In the genomic region with DNA sequence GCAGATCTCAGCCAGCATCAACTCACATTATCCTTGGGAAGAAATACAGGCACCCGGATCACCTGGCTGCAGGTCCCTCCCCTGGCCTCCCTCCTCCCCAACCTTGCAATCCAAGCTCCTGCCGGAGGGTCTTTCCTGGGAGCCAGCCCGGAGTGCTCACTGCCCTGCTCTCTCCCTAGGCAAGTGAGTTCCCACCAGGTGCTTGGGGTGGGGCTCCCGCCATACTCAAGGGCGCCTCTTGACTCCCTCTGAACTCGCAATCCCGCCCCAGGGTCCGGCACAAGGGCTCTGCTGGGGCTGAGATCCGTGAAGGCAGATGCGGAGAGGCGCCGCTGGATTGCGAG, we compare ENCODE assay signal across 10 cellular contexts. TPM values are rescaled to one million over a fixed set of nuclear protein-coding genes. Genes with fewer than 3 reads are reported as not detected.
DNase-seq lines count a peak whose midpoint lies in the region; ATAC-seq and TF ChIP-seq lines count a peak whose summit lies in the region.
"Had no signal": no experiment of that assay in that cellular context is flagged by ENCODE, and none has a peak within 500 bp of the region (broad histone marks: within the 10 kb centered on the region; RNA-seq: fewer than 3 reads in every experiment).

No MANE protein-coding gene starts in this region.

- no peaks in the 10 kb centered on the region for H3K36me3 ChIP-seq in ascending aorta
- no peaks in the 10 kb centered on the region for H3K36me3 ChIP-seq in kidney epithelial cell (ENCODE audit: control insufficient read depth, insufficient read depth, low read length)
- H3K36me3 ChIP-seq in skeletal muscle satellite cell (ENCODE audit: insufficient read depth, low read length), result peaks cover 8% of the 10 kb centered on the region
- H3K36me3 ChIP-seq: brain microvascular endothelial cell had no signal

- H3K4me1 ChIP-seq in ascending aorta, result peaks cover 4 to 16% of the 10 kb centered on the region in 2 donors
- peaks cover 25% of the 10 kb centered on the region for H3K4me1 ChIP-seq in skeletal muscle satellite cell (ENCODE audit: control insufficient read depth, insufficient read depth, low read length)

- peak overlapping the region; percentile 83 for H3K4me2 ChIP-seq in skeletal muscle satellite cell (ENCODE audit: low read length)

- H3K27me3 ChIP-seq in ascending aorta, result no peaks in the 10 kb centered on the region
- H3K27me3 ChIP-seq in kidney epithelial cell (ENCODE audit: control insufficient read depth, insufficient read depth, low read length), result no peaks in the 10 kb centered on the region
- H3K27me3 ChIP-seq in skeletal muscle satellite cell (ENCODE audit: control insufficient read depth, insufficient read depth, low read length), result peaks cover 21% of the 10 kb centered on the region

- DNase-seq in DMS79 treated with DMSO at 0.1 percent for 48 hours (lab: John Stamatoyannopoulos, UW), result peak; percentile 85
- no peak for DNase-seq in DMS79 (lab: John Stamatoyannopoulos, UW)
- DNase-seq in ascending aorta (ENCODE audit: low spot score in 2 of 2), result no peak
- no peak for DNase-seq in kidney epithelial cell (ENCODE audit: low read depth)
- DNase-seq in NCI-H82 (lab: John Stamatoyannopoulos, UW), result no peak
- DNase-seq: brain microvascular endothelial cell had no signal

- no peaks in the 10 kb centered on the region for H3K9me3 ChIP-seq in ascending aorta
- H3K9me3 ChIP-seq in skeletal muscle satellite cell (replicated peaks; ENCODE audit: low read length), result no peaks in the 10 kb centered on the region
- H3K9me3 ChIP-seq: psoas muscle had no signal

- TF ChIP-seq CTCF in ascending aorta (IDR thresholded peaks at IDR 0.05) (no peak), kidney epithelial cell (IDR thresholded peaks at IDR 0.05; ENCODE audit: insufficient read depth, low read length, poor library complexity, severe bottlenecking) (no peak)

- no peak overlapping the region for H3K27ac ChIP-seq in ascending aorta
- H3K27ac ChIP-seq: brain microvascular endothelial cell, psoas muscle had no signal

- ATAC-seq in GM18502 (IDR thresholded peaks at IDR 0.05; ENCODE audit: poor library complexity, unreplicated experiment), result no peak
- ATAC-seq in GM21423 (IDR thresholded peaks at IDR 0.05; ENCODE audit: unreplicated experiment), result no peak

- intact Hi-C loops in ascending aorta (cut with DNase I), result loop anchor here (2.0 kb wide), 1 partner anchor 95 kb away; no protein-coding TSS in a partner anchor

- H3K4me3 ChIP-seq in ascending aorta (peak overlapping the region; percentile 84 to 90), kidney epithelial cell (ENCODE audit: low read depth, low read length) (peak overlapping the region; percentile 55), skeletal muscle satellite cell (ENCODE audit: low read length) (no peak overlapping the region)

- no peak overlapping the region for H3K9ac ChIP-seq in skeletal muscle satellite cell (ENCODE audit: low read depth, low read length)

RNA-seq across cellular contexts. Expression of a gene that starts 1.2 kb away (rescaled TPM):
- total RNA-seq in ascending aorta (39.1 TPM), kidney epithelial cell (51.9 and 60.9 TPM in 2 replicates)
- 20.8 and 22.6 TPM in 2 replicates for total RNA-seq in skeletal muscle satellite cell (2012; rRNA removed)
